ENCODE assay signal across 8 cellular contexts in genomic region chrX:147911192-147912022, GRCh38. TPM values are rescaled to one million over a fixed set of nuclear protein-coding genes. Genes with fewer than 3 reads are reported as not detected.
DNase-seq lines count a peak whose midpoint lies in the region; ATAC-seq and TF ChIP-seq lines count a peak whose summit lies in the region.

Gene FMR1 (plus strand): TSS chrX:147911919. CDS start chrX:147912180, 261 bp downstream.

- DNase-seq in AG08396 (ENCODE audit: low spot score) (peak; percentile 97), NCI-H345 (lab: John Stamatoyannopoulos, UW) (peak; percentile 92), activated B cell treated with CpG ODN at 0.5 μM for 24 hours (peak; percentile 87), cardiac fibroblast (ENCODE audit: low read depth in 2 of 2) (peak; percentile 90 to 94), inferior parietal cortex (ENCODE audit: extremely low spot score) (peak; percentile 82), spleen (peak; percentile 98)

- H3K27me3 ChIP-seq in spleen (replicated peaks in 1 of 7) = no peaks in the 10 kb centered on the region

- POLR2A ChIA-PET in activated B cell treated with CpG ODN at 0.5 μM for 24 hours (lab: Charles Lee) = interaction anchor here (0.6 to 0.8 kb wide), 2 partner anchors 9 to 1596 kb away, joined by 4 read pairs; no protein-coding TSS in a partner anchor

- no peak for TF ChIP-seq CTCF in activated B cell treated with CpG ODN at 0.5 μM for 24 hours (IDR thresholded peaks at IDR 0.05)
- no peak for TF ChIP-seq CTCF in cardiac fibroblast (IDR thresholded peaks at IDR 0.05; ENCODE audit: low read depth, low read length)
- no peak for TF ChIP-seq CTCF in spleen (IDR thresholded peaks at IDR 0.05 in 8 of 11, conservative IDR thresholded peaks at IDR 0.05 in 3 of 11)

- CTCF ChIA-PET in activated B cell treated with CpG ODN at 0.5 μM for 24 hours (lab: Charles Lee) = no interaction called here

- H3K4me1 ChIP-seq in spleen = peaks cover 10 to 44% (median 31%) of the 10 kb centered on the region in 6 donors

- peak within 1 kb of the TSS; percentile 69 to 79 for H3K4me3 ChIP-seq in cardiac fibroblast (replicated peaks in 1 of 2; ENCODE audit: low read depth in 2 of 2, low read length in 2 of 2)
- peak within 1 kb of the TSS; percentile 43 to 83 (median 58) for H3K4me3 ChIP-seq in spleen

- H3K4me1 Mint-ChIP-seq in activated B cell treated with CpG ODN at 0.5 μM for 24 hours = peaks cover 41% of the 10 kb centered on the region

- H3K4me3 Mint-ChIP-seq in activated B cell treated with CpG ODN at 0.5 μM for 24 hours = peak within 1 kb of the TSS; percentile 96

- no peaks in the 10 kb centered on the region for H3K36me3 ChIP-seq in spleen

- no peaks in the 10 kb centered on the region for H3K9me3 Mint-ChIP-seq in activated B cell treated with CpG ODN at 0.5 μM for 24 hours

- H3K27ac ChIP-seq in spleen = peak within 1 kb of the TSS; percentile 72 to 95 (median 93)

- ATAC-seq in HG03175 (IDR thresholded peaks at IDR 0.05; ENCODE audit: unreplicated experiment) = peak; percentile 87
- ATAC-seq in activated B cell treated with CpG ODN at 0.5 μM for 24 hours (ENCODE audit: low read depth) = peak; percentile 85

- H3K9me3 ChIP-seq in spleen = no peaks in the 10 kb centered on the region

- 6 to 62% (median 24%) methylated on average over 10 to 66 of the region's 66 CpGs for WGBS in spleen, 5 donors

- H3K36me3 Mint-ChIP-seq in activated B cell treated with CpG ODN at 0.5 μM for 24 hours (ENCODE audit: low read depth) = peaks cover 3% of the 10 kb centered on the region

- peak; percentile 66 for TF ChIP-seq POLR2A in GM18951 (IDR thresholded peaks at IDR 0.05; ENCODE audit: extremely low read depth, insufficient read depth, insufficient read length)
- peak in 1 of 3 donors; percentile 20 for TF ChIP-seq POLR2A in spleen (IDR thresholded peaks at IDR 0.05)

- intact Hi-C loops in activated B cell treated with CpG ODN at 0.5 μM for 24 hours (cut with micrococcal nuclease) (loop anchor here (2.0 to 10.0 kb wide), 3 partner anchors 469 to 1721 kb away; partner anchors contain the start of gene TMEM185A), spleen (cut with DNase I; ENCODE audit: low total_unique reads) (no loop called here)

- no peaks in the 10 kb centered on the region for H3K27me3 Mint-ChIP-seq in activated B cell treated with CpG ODN at 0.5 μM for 24 hours

- in situ Hi-C loops in GM18951 (cut with MboI; ENCODE audit: low sequenced_read_pairs, unreplicated experiment) = no loop called here

- H3K27ac Mint-ChIP-seq in activated B cell treated with CpG ODN at 0.5 μM for 24 hours = peak within 1 kb of the TSS; percentile 90

RNA-seq across cellular contexts. Expression of gene FMR1, which starts in this region (rescaled TPM):
- total RNA-seq in activated B cell treated with CpG ODN at 0.5 μM for 24 hours = 51.8 and 60.3 TPM in 2 replicates
- total RNA-seq in spleen = 10 to 100 TPM; 49.6 to 78.4 (median 70.0) TPM
- 10 to 100 TPM; 20.6 to 30.5 (median 25.2) TPM for polyA plus RNA-seq in spleen

Comparison
In these comparisons a context has a peak if more than half of its experiments do, and no peak if none do; other contexts are left out.
1. Peak in every context shown above with its lines: DNase-seq, ATAC-seq, H3K4me3 ChIP-seq and H3K27ac ChIP-seq.